In genomic region chr19:22332924-22333323, GRCh38 we compare ENCODE assay signal across 21 cellular contexts. TPM values are rescaled to one million over a fixed set of nuclear protein-coding genes. Genes with fewer than 3 reads are reported as not detected.
A peak's percentile ranks its signal among the peaks of the same experiment; 100 is the strongest.
DNase-seq lines count a peak whose midpoint lies in the region; ATAC-seq, FAIRE-seq and TF ChIP-seq lines count a peak whose summit lies in the region.
"Had no signal": no experiment of that assay in that cellular context is flagged by ENCODE, and none has a peak within 500 bp of the region (broad histone marks: within the 10 kb centered on the region; RNA-seq: fewer than 3 reads in every experiment).

No MANE protein-coding gene starts in this region.

- no TSS peak for BruUV-seq in PC-3 (replicated peaks; lab: Mats Ljungman, UMichigan)

- H3F3A ChIP-seq in PC-3 (ENCODE audit: low read length, unreplicated experiment), result no peaks in the 10 kb centered on the region

- CTCF ChIA-PET in PC-3 (lab: Charles Lee), result no interaction called here

- no peak overlapping the region for H3K27ac ChIP-seq in PC-3 (ENCODE audit: low read length)
- H3K27ac ChIP-seq: C4-2B, SJSA1 had no signal

- no peaks in the 10 kb centered on the region for H3K79me2 ChIP-seq in PC-3 (ENCODE audit: low read length)

- no peak for FAIRE-seq in urothelium cell line (lab: Jason Lieb, UNC)
- FAIRE-seq: H1, HepG2 had no signal

- no peaks in the 10 kb centered on the region for H4K20me1 ChIP-seq in PC-3 (ENCODE audit: low read length)

- no peak overlapping the region for H3K4me2 ChIP-seq in PC-3 (ENCODE audit: low read length)

- H3K4me1 ChIP-seq in PC-3 (ENCODE audit: insufficient read depth, low read length), result no peaks in the 10 kb centered on the region
- H3K4me1 ChIP-seq: SJSA1 had no signal

- H3K4me3 ChIP-seq in PC-3 (ENCODE audit: low read length), result no peak overlapping the region
- H3K4me3 ChIP-seq in choroid plexus epithelial cell (ENCODE audit: low read depth, low read length), result no peak overlapping the region
- H3K4me3 ChIP-seq: SJSA1 had no signal

- DNase-seq in ELR (ENCODE audit: low read depth) (peak; percentile 37), PC-3 (peak; percentile 56), choroid plexus epithelial cell (ENCODE audit: low read depth) (peak; percentile 2), urothelium cell line (ENCODE audit: low spot score) (peak; percentile 1), occipital lobe (lab: John Stamatoyannopoulos, UW) (no peak), kidney glomerular epithelial cell (lab: John Stamatoyannopoulos, UW) (no peak), midbrain (lab: John Stamatoyannopoulos, UW) (no peak)
- DNase-seq: COR-L47, GF-D8, HFFc6, NCI-H1417, NCI-H1930, NCI-H2171, NCI-H774, RPMI8226, T-cell had no signal

- H3K36me3 ChIP-seq in PC-3 (ENCODE audit: low read depth, low read length), result no peaks in the 10 kb centered on the region
- H3K36me3 ChIP-seq: SJSA1 had no signal

- no peak overlapping the region for H2AFZ ChIP-seq in PC-3 (ENCODE audit: low read length)

- intact Hi-C loops in PC-3 (cut with micrococcal nuclease), result no loop called here

- POLR2A ChIA-PET in PC-3 (lab: Charles Lee; ENCODE audit: unreplicated experiment), result no interaction called here

- no peaks in the 10 kb centered on the region for H3K27me3 ChIP-seq in PC-3 (ENCODE audit: low read length)
- H3K27me3 ChIP-seq: SJSA1 had no signal

- H3K9me3 ChIP-seq in PC-3 (ENCODE audit: low read length), result peaks cover 26% of the 10 kb centered on the region
- H3K9me3 ChIP-seq: SJSA1 had no signal

- peak; percentile 46; the same call in 1 of the 2 replicates for ATAC-seq in PC-3
- ATAC-seq: HepG2, T-cell had no signal

- H3K9ac ChIP-seq in PC-3 (ENCODE audit: low read length), result no peak overlapping the region

- H3K9me2 ChIP-seq in PC-3 (replicated peaks; ENCODE audit: low read length), result no peaks in the 10 kb centered on the region

- TF ChIP-seq CTCF in PC-3 (conservative IDR thresholded peaks at IDR 0.05; ENCODE audit: low read depth, low read length) (no peak), choroid plexus epithelial cell (conservative IDR thresholded peaks at IDR 0.05; ENCODE audit: low read depth, low read length) (no peak)

RNA-seq across cellular contexts. Expression of gene ZNF729, which starts 46.7 kb away (rescaled TPM):
- total RNA-seq in PC-3 (2014; rRNA removed) (not detected in 2 replicates), occipital lobe (not detected)
- total RNA-seq: H1, HepG2, HFFc6, NCI-H460, SJSA1, T-cell had no signal

Comparison
In these comparisons a context has a peak if more than half of its experiments do, and no peak if none do; other contexts are left out.
1. DNase-seq: peak in ELR (single experiment), PC-3 (single experiment), choroid plexus epithelial cell (single experiment) and urothelium cell line (single experiment); none in occipital lobe (single experiment), kidney glomerular epithelial cell (single experiment) and midbrain (single experiment).